In the genomic region with DNA sequence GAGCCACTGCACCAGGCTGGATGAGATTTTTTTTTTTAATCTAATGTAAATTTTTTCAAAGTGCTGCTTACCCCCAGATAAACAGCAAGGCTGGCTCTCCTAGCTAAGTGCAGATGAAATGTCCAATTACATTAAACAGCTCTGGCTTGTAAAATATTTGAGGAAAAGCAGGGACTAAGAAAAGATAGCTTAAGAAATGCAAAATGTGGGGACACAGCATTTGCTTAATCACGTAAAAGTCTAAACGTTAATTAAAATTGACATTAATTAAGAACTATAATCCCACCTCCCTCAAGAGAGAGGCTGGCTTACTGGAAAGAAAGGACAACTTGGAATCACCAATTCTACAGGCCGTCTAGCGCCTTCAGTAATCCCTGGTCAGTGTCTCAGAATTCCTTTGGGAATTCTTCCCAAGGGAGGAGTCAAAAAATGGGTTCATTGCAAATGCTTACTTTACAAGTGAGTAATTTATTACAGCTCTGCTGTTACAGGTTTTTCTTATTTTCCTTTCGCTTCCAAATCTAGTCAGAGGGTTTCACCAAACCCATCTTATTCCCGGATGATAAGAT, we compare ENCODE assay signal across 22 cellular contexts. TPM values are rescaled to one million over a fixed set of nuclear protein-coding genes. Genes with fewer than 3 reads are reported as not detected.
"Had no signal": no experiment of that assay in that cellular context is flagged by ENCODE, and none has a peak within 500 bp of the region (broad histone marks: within the 10 kb centered on the region; RNA-seq: fewer than 3 reads in every experiment).

No MANE protein-coding gene starts in this region.

- FAIRE-seq: bronchial epithelial cell, endometrium, frontal cortex, islet of Langerhans had no signal

- H3K4me1 ChIP-seq: esophagus squamous epithelium, parathyroid adenoma, psoas muscle had no signal

- H3K4me3 ChIP-seq: esophagus squamous epithelium, psoas muscle had no signal

- H3K27me3 ChIP-seq: esophagus squamous epithelium had no signal

- H3K9me3 ChIP-seq: esophagus squamous epithelium, psoas muscle had no signal

- DNase-seq: activated CD4-positive, alpha-beta T cell treated with anti-CD3 and anti-CD28 coated beads for 4 hours; activated CD4-positive, alpha-beta T cell treated with anti-CD3 and anti-CD28 coated beads, Interleukin-2, amount 50 U/mL, for 48 hours; activated CD4-positive, CD25-positive, alpha-beta regulatory T cell; activated CD8-positive, alpha-beta memory T cell treated with anti-CD3 and anti-CD28 coated beads for 24 hours; activated effector memory CD4-positive, alpha-beta T cell treated with Interleukin-2 at 50 U/mL for 16 hours; activated naive CD4-positive, alpha-beta T cell treated with Interleukin-2 at 50 U/mL for 16 hours; anterior cingulate cortex; effector CD4-positive, alpha-beta T cell; esophagus squamous epithelium; left cardiac atrium; left ventricle myocardium superior; midbrain; naive thymus-derived CD4-positive, alpha-beta T cell; nucleus accumbens; psoas muscle; stimulated activated CD4-positive, alpha-beta T cell treated with anti-CD3 and anti-CD28 coated beads, Interleukin-4, amount 100 ng/mL, for 24 hours had no signal

- H3K27ac ChIP-seq: epithelial cell of prostate, esophagus squamous epithelium, parathyroid adenoma, psoas muscle had no signal

- H3K79me2 ChIP-seq: parathyroid adenoma had no signal

- H2AFZ ChIP-seq: parathyroid adenoma had no signal

- H3K36me3 ChIP-seq: esophagus squamous epithelium had no signal

RNA-seq across cellular contexts. Expression of a gene that starts 13.6 kb away (rescaled TPM):
- polyA plus RNA-seq: naive thymus-derived CD4-positive, alpha-beta T cell had no signal
